ENCODE assay signal across 8 cellular contexts in the genomic region with DNA sequence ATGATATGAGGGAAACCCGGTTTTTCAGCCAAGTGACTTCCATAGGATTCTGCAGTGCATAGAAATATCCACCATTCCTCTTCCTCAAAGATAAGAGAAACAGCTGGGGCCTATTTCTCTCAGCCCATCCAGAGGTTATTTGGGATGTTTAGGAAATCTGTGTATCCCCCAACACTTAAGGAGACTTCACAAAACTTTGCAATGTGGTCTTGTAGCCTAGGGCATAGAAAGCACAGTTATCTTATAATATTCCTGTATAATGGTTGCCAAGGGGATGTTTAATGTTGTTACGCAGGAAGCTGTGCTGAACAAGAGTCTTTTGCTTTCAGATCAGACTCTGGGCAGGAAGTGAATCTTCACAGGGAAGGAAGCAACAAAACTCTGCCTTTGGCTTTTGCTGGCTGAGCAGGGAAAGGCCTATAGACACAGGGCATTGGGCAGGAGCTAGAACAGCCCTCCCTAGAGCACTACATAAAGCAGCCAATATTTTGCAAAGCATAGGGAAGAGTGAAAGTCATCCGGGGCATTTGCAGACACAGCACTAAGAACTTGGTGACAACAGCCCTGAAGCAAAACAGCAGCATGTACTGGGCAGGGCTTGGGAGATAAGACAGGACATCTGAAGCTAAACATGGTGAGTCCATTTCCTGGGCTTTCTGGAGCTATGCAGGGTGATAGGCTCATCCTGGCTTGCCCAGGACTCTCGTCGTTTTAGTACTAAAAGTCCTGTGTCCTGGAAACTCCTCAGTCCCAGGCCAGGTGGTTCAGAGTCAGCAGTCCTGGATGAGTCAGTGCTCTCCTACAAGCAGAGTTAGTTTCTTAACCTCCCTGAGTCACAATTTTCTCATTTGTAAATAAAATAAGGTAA. TPM values are rescaled to one million over a fixed set of nuclear protein-coding genes. Genes with fewer than 3 reads are reported as not detected.
DNase-seq lines count a peak whose midpoint lies in the region; ATAC-seq and TF ChIP-seq lines count a peak whose summit lies in the region.

No MANE protein-coding gene starts in this region.

- H3K27ac ChIP-seq in rectal smooth muscle tissue (ENCODE audit: low read depth, low read length), result no peak overlapping the region

- TF ChIP-seq CTCF in fibroblast of villous mesenchyme (IDR thresholded peaks at IDR 0.05; ENCODE audit: insufficient read depth, low read depth, low read length), result no peak

- H3K4me1 ChIP-seq in rectal smooth muscle tissue (ENCODE audit: control insufficient read depth, insufficient read depth, low read length), result no peaks in the 10 kb centered on the region

- CTCF ChIA-PET in activated CD4-positive, alpha-beta memory T cell treated with anti-CD3 and anti-CD28 coated beads, Interleukin-2, amount 10 ng/mL, durations not matched to agents 7 days and 5 days (lab: Charles Lee), result interaction anchor here (0.6 to 7.7 kb wide), 14 partner anchors 7 to 422 kb away, joined by 3 to 65 read pairs (median 6); a partner anchor contains a TSS

- peaks cover 17% of the 10 kb centered on the region for H3K27me3 Mint-ChIP-seq in activated CD4-positive, alpha-beta memory T cell treated with anti-CD3 and anti-CD28 coated beads, Interleukin-2, amount 10 ng/mL, durations not matched to agents 7 days and 5 days

- H3K9ac ChIP-seq in rectal smooth muscle tissue (ENCODE audit: low read length), result no peak overlapping the region

- peaks cover 31% of the 10 kb centered on the region for H3K4me1 Mint-ChIP-seq in activated CD4-positive, alpha-beta memory T cell treated with anti-CD3 and anti-CD28 coated beads, Interleukin-2, amount 10 ng/mL, durations not matched to agents 7 days and 5 days

- H3K36me3 ChIP-seq in rectal smooth muscle tissue (ENCODE audit: control insufficient read depth, insufficient read depth, low read length), result no peaks in the 10 kb centered on the region

- no peak for ATAC-seq in GM21786 (IDR thresholded peaks at IDR 0.05; ENCODE audit: unreplicated experiment)
- ATAC-seq in GM21619 (IDR thresholded peaks at IDR 0.05; ENCODE audit: unreplicated experiment), result no peak

- peaks cover 2% of the 10 kb centered on the region for H3K27me3 ChIP-seq in rectal smooth muscle tissue (ENCODE audit: control insufficient read depth, insufficient read depth, low read length)

- peak overlapping the region; percentile 80 for H3K4me3 Mint-ChIP-seq in activated CD4-positive, alpha-beta memory T cell treated with anti-CD3 and anti-CD28 coated beads, Interleukin-2, amount 10 ng/mL, durations not matched to agents 7 days and 5 days

- peaks cover 3% of the 10 kb centered on the region for H3K9me3 Mint-ChIP-seq in activated CD4-positive, alpha-beta memory T cell treated with anti-CD3 and anti-CD28 coated beads, Interleukin-2, amount 10 ng/mL, durations not matched to agents 7 days and 5 days

- peak overlapping the region; percentile 29 for H3K4me3 ChIP-seq in fibroblast of villous mesenchyme (ENCODE audit: low read depth, low read length)
- peak overlapping the region; percentile 14 for H3K4me3 ChIP-seq in rectal smooth muscle tissue (ENCODE audit: low read length)

- H3K27ac Mint-ChIP-seq in activated CD4-positive, alpha-beta memory T cell treated with anti-CD3 and anti-CD28 coated beads, Interleukin-2, amount 10 ng/mL, durations not matched to agents 7 days and 5 days, result peak overlapping the region; percentile 89

- H3K36me3 Mint-ChIP-seq in activated CD4-positive, alpha-beta memory T cell treated with anti-CD3 and anti-CD28 coated beads, Interleukin-2, amount 10 ng/mL, durations not matched to agents 7 days and 5 days (ENCODE audit: low read depth), result peaks cover 17% of the 10 kb centered on the region

- DNase-seq in CD1c-positive myeloid dendritic cell (ENCODE audit: extremely low spot score), result peak; percentile 59
- peak; percentile 24 for DNase-seq in KG1 (lab: John Stamatoyannopoulos, UW)
- peak; percentile 43 for DNase-seq in activated CD4-positive, alpha-beta memory T cell treated with anti-CD3 and anti-CD28 coated beads, Interleukin-2, amount 10 ng/mL, durations not matched to agents 7 days and 5 days
- peak; percentile 89 for DNase-seq in fibroblast of villous mesenchyme (ENCODE audit: low read depth)
- no peak for DNase-seq in DMS114 treated with DMSO at 0.1 percent for 48 hours (lab: John Stamatoyannopoulos, UW; ENCODE audit: unreplicated experiment)

- POLR2A ChIA-PET in activated CD4-positive, alpha-beta memory T cell treated with anti-CD3 and anti-CD28 coated beads, Interleukin-2, amount 10 ng/mL, durations not matched to agents 7 days and 5 days (lab: Charles Lee), result interaction anchor here (0.6 to 2.5 kb wide), 10 partner anchors 9 to 343 kb away, joined by 3 to 11 read pairs (median 4); a partner anchor contains a TSS

RNA-seq across cellular contexts. Expression of a gene that starts 18.7 kb away (rescaled TPM):
- total RNA-seq in activated CD4-positive, alpha-beta memory T cell treated with anti-CD3 and anti-CD28 coated beads, Interleukin-2, amount 10 ng/mL, durations not matched to agents 7 days and 5 days, result not detected
- total RNA-seq in fibroblast of villous mesenchyme, result under 0.01 and 0.32 TPM in 2 replicates

RNA-seq across cellular contexts. Expression of a gene that starts 41.9 kb away (rescaled TPM):
- not detected for total RNA-seq in activated CD4-positive, alpha-beta memory T cell treated with anti-CD3 and anti-CD28 coated beads, Interleukin-2, amount 10 ng/mL, durations not matched to agents 7 days and 5 days
- not detected in 2 replicates for total RNA-seq in fibroblast of villous mesenchyme
